In the genomic region with DNA sequence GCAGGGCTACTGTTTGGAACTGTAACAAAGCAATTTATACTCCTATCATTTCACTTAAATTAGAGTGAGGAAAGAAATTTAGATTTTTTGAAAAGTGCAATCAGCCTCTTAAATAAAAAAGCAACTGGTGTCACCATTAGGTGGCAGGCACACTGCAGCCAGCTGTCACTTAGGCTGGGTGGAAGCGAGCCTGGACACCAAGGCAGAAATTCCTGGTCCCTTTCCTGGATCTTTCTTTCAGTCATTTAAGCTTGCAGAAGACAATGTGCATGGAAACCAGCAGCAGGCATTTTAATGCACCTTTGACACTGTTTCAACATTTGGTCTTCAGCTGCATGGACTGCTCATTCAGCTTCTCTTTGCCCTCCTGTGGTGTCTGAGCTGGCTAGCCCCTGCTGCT, we compare ENCODE assay signal across 12 cellular contexts.
DNase-seq lines count a peak whose midpoint lies in the region; ATAC-seq and TF ChIP-seq lines count a peak whose summit lies in the region.
"Had no signal": no experiment of that assay in that cellular context is flagged by ENCODE, and none has a peak within 500 bp of the region (broad histone marks: within the 10 kb centered on the region; RNA-seq: fewer than 3 reads in every experiment).

No MANE protein-coding gene starts in this region.

- no peak overlapping the region for H3K27ac Mint-ChIP-seq in H9
- H3K27ac Mint-ChIP-seq in activated T-helper 2 cell treated with anti-CD3 and anti-CD28 coated beads, Interferon-gamma antibody, Interleukin-2, Interleukin-4, amounts not matched to agents 10 μg/mL and 5 μg/mL and 100 μg/mL, durations not matched to agents 14 hours and 24 hours and 36 hours, result no peak overlapping the region
- H3K27ac Mint-ChIP-seq: activated naive CD8-positive, alpha-beta T cell had no signal

- H2BK120ac ChIP-seq in H9 (ENCODE audit: low read depth, low read length, poor library complexity, severe bottlenecking), result no peak overlapping the region

- peak; percentile 71 for ATAC-seq in left lung

- H3K27ac ChIP-seq in C4-2B (no peak overlapping the region), H9 (ENCODE audit: insufficient read length, low read depth, low read length) (no peak overlapping the region), VCaP (no peak overlapping the region), left lung (no peak overlapping the region)
- H3K27ac ChIP-seq: tibial artery had no signal

- no peaks in the 10 kb centered on the region for H3K79me1 ChIP-seq in H9 (ENCODE audit: insufficient read depth, low read depth, low read length, poor library complexity, severe bottlenecking)

- no peak overlapping the region for H3K14ac ChIP-seq in H9 (ENCODE audit: insufficient read depth, low read length)

- no CpG with 5 or more reads among the region's 1 CpG for WGBS in H9 (ENCODE audit: extremely low coverage, insufficient read length, low lambda C conversion rate)

- TF ChIP-seq CTCF in C4-2B (conservative IDR thresholded peaks at IDR 0.05) (peak; percentile 61), H9 (conservative IDR thresholded peaks at IDR 0.05) (peak; percentile 67), VCaP (conservative IDR thresholded peaks at IDR 0.05) (peak; percentile 68), left lung (IDR thresholded peaks at IDR 0.05) (no peak)

- no peaks in the 10 kb centered on the region for H3K36me3 Mint-ChIP-seq in H9 (ENCODE audit: insufficient read depth in 1 of 3, low read depth in 3 of 3)
- H3K36me3 Mint-ChIP-seq in activated T-helper 2 cell treated with anti-CD3 and anti-CD28 coated beads, Interferon-gamma antibody, Interleukin-2, Interleukin-4, amounts not matched to agents 10 μg/mL and 5 μg/mL and 100 μg/mL, durations not matched to agents 14 hours and 24 hours and 36 hours (ENCODE audit: low read depth), result no peaks in the 10 kb centered on the region
- H3K36me3 Mint-ChIP-seq: activated naive CD8-positive, alpha-beta T cell had no signal

- H3K27me3 ChIP-seq in H9 (ENCODE audit: insufficient read depth, low read length) (0 out of 2 replicates have a peak, but pooled peaks cover 3% of the 10 kb centered on the region), left lung (no peaks in the 10 kb centered on the region)
- H3K27me3 ChIP-seq: tibial artery had no signal

- H2AK5ac ChIP-seq in H9 (ENCODE audit: insufficient read length, low read length), result no peak overlapping the region

- intact Hi-C loops in left lung (cut with DNase I), result no loop called here
- intact Hi-C loops in activated T-helper 2 cell treated with anti-CD3 and anti-CD28 coated beads, Interferon-gamma antibody, Interleukin-2, Interleukin-4, amounts not matched to agents 10 μg/mL and 5 μg/mL and 100 μg/mL, durations not matched to agents 14 hours and 24 hours and 36 hours (cut with micrococcal nuclease), result no loop called here

- no peaks in the 10 kb centered on the region for H3K27me3 Mint-ChIP-seq in H9 (ENCODE audit: low read depth)
- H3K27me3 Mint-ChIP-seq in activated T-helper 2 cell treated with anti-CD3 and anti-CD28 coated beads, Interferon-gamma antibody, Interleukin-2, Interleukin-4, amounts not matched to agents 10 μg/mL and 5 μg/mL and 100 μg/mL, durations not matched to agents 14 hours and 24 hours and 36 hours (ENCODE audit: low read depth), result no peaks in the 10 kb centered on the region
- H3K27me3 Mint-ChIP-seq: activated naive CD8-positive, alpha-beta T cell had no signal

- no peak overlapping the region for H4K91ac ChIP-seq in H9 (ENCODE audit: insufficient read length, low read depth, low read length)

- no peak overlapping the region for H3K56ac ChIP-seq in H9 (ENCODE audit: insufficient read length, low read depth, low read length)

- H4K20me1 ChIP-seq in H9 (ENCODE audit: control insufficient read depth, insufficient read depth, insufficient read length), result no peaks in the 10 kb centered on the region

- no peak overlapping the region for H2AFZ ChIP-seq in H9 (ENCODE audit: low read length)

- H3K4ac ChIP-seq in H9 (ENCODE audit: low read depth, low read length), result no peak overlapping the region

- H3K36me3 ChIP-seq in left lung, result no peaks in the 10 kb centered on the region
- H3K36me3 ChIP-seq: tibial artery had no signal

- H3K23ac ChIP-seq in H9 (ENCODE audit: insufficient read length, low read depth, low read length), result no peak overlapping the region

- H3K4me1 ChIP-seq in H9 (ENCODE audit: insufficient read depth, low read length) (no peaks in the 10 kb centered on the region), left lung (no peaks in the 10 kb centered on the region)
- H3K4me1 ChIP-seq: Caco-2, tibial artery had no signal

- no peak overlapping the region for H2BK5ac ChIP-seq in H9 (ENCODE audit: insufficient read length, low read length)

- no peak overlapping the region for H3K4me3 ChIP-seq in left lung
- H3K4me3 ChIP-seq: tibial artery had no signal

- no peaks in the 10 kb centered on the region for H3K23me2 ChIP-seq in H9 (ENCODE audit: insufficient read length, low read depth, low read length, poor library complexity, severe bottlenecking)

- H2BK20ac ChIP-seq in H9 (ENCODE audit: low read depth, low read length, poor library complexity, severe bottlenecking), result no peak overlapping the region

- H3T11ph ChIP-seq in H9 (ENCODE audit: low read length), result no peak overlapping the region

- H3K9me3 ChIP-seq in H9 (ENCODE audit: control insufficient read depth, low read depth, low read length), result no peaks in the 10 kb centered on the region
- H3K9me3 ChIP-seq in left lung, result peaks cover 0 to 3% of the 10 kb centered on the region in 2 donors
- H3K9me3 ChIP-seq: Caco-2, tibial artery had no signal

- no peak overlapping the region for H3K4me3 Mint-ChIP-seq in H9
- no peak overlapping the region for H3K4me3 Mint-ChIP-seq in activated T-helper 2 cell treated with anti-CD3 and anti-CD28 coated beads, Interferon-gamma antibody, Interleukin-2, Interleukin-4, amounts not matched to agents 10 μg/mL and 5 μg/mL and 100 μg/mL, durations not matched to agents 14 hours and 24 hours and 36 hours (ENCODE audit: low read depth)
- H3K4me3 Mint-ChIP-seq: activated naive CD8-positive, alpha-beta T cell had no signal

- no peak overlapping the region for H2BK12ac ChIP-seq in H9 (ENCODE audit: insufficient read length, low read depth, low read length)

- no peaks in the 10 kb centered on the region for H3K79me2 ChIP-seq in H9 (ENCODE audit: insufficient read depth, low read length)

- no peak overlapping the region for H3K4me2 ChIP-seq in H9 (ENCODE audit: insufficient read depth, insufficient read length, low read length)

- H3K9me3 Mint-ChIP-seq in H9, result peaks cover 2 to 4% of the 10 kb centered on the region in 2 experiments; a peak in 2 of 5 replicates
- H3K9me3 Mint-ChIP-seq in activated T-helper 2 cell treated with anti-CD3 and anti-CD28 coated beads, Interferon-gamma antibody, Interleukin-2, Interleukin-4, amounts not matched to agents 10 μg/mL and 5 μg/mL and 100 μg/mL, durations not matched to agents 14 hours and 24 hours and 36 hours, result peaks cover 6% of the 10 kb centered on the region

- H2BK15ac ChIP-seq in H9 (ENCODE audit: low read depth, low read length), result no peak overlapping the region

- H3K4me1 Mint-ChIP-seq in H9, result peaks cover 4 to 7% of the 10 kb centered on the region in 2 experiments; a peak in 3 of 4 replicates
- H3K4me1 Mint-ChIP-seq in activated T-helper 2 cell treated with anti-CD3 and anti-CD28 coated beads, Interferon-gamma antibody, Interleukin-2, Interleukin-4, amounts not matched to agents 10 μg/mL and 5 μg/mL and 100 μg/mL, durations not matched to agents 14 hours and 24 hours and 36 hours (ENCODE audit: low read depth), result no peaks in the 10 kb centered on the region

- DNase-seq in H9 (no peak), left lung (no peak), glomerular visceral epithelial cell (ENCODE audit: extremely low spot score) (no peak), NCI-H2029 (lab: John Stamatoyannopoulos, UW) (no peak)
- no peak for DNase-seq in activated T-helper 2 cell treated with anti-CD3 and anti-CD28 coated beads, Interferon-gamma antibody, Interleukin-2, Interleukin-4, amounts not matched to agents 10 μg/mL and 5 μg/mL and 100 μg/mL, durations not matched to agents 14 hours and 24 hours and 36 hours (ENCODE audit: low spot score)
- DNase-seq in activated CD4-positive, alpha-beta T cell treated with anti-CD3 and anti-CD28 coated beads for 1 hour, result no peak
- DNase-seq: T1000, tibial artery had no signal

- H3K18ac ChIP-seq in H9 (ENCODE audit: insufficient read length, low read depth, low read length), result no peak overlapping the region

- H3K9ac ChIP-seq in H9 (ENCODE audit: extremely low read depth, insufficient read length, low read length), result no peak overlapping the region

- no peak overlapping the region for H4K5ac ChIP-seq in H9 (ENCODE audit: insufficient read length, low read depth, low read length)

- H4K8ac ChIP-seq in H9 (replicated peaks; ENCODE audit: insufficient read length, low read depth, low read length), result no peak overlapping the region

Comparison
In these comparisons a context has a peak if more than half of its experiments do, and no peak if none do; other contexts are left out.
1. CTCF ChIP-seq: peak in C4-2B (single experiment), H9 (single experiment) and VCaP (single experiment); none in left lung (0 of 2).